28 cellular contexts compared by ENCODE assay signal in the genomic region with DNA sequence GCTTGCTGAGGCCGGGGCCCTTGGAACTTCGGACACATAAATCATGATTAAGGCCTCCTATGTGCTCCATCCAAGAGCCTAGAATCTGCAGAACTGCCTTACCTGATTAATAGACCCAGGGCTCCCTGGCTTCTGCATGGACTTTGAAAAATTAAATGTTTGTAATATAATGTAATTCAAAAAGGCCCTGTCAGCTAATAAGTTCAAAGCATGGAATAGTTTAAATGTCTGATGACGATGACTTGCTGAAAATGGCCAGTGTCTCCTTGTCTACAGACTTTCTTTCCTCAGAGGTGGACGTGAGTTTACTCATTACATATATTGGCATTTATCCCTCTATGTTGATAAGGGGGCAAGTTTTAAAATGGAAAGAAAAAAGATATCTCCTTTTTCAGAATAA.
"Had no signal": no experiment of that assay in that cellular context is flagged by ENCODE, and none has a peak within 500 bp of the region (broad histone marks: within the 10 kb centered on the region; RNA-seq: fewer than 3 reads in every experiment).

No MANE protein-coding gene starts in this region.

- H2AFZ ChIP-seq: neural progenitor cell, parathyroid adenoma had no signal

- H3K27ac ChIP-seq: neural progenitor cell, ovary, parathyroid adenoma, psoas muscle, skin epidermis, spleen, thoracic aorta, thyroid gland, tibial nerve, upper lobe of left lung, vagina had no signal

- DNase-seq: natural killer cell; occipital lobe; ovary; posterior cingulate gyrus; psoas muscle; right cardiac atrium; spleen; stimulated activated CD4-positive, alpha-beta T cell treated with anti-CD3 and anti-CD28 coated beads, Interleukin-12 subunit alpha, Interleukin-12 subunit beta, amount 100 ng/mL, for 4 hours; stimulated activated CD4-positive, alpha-beta T cell treated with anti-CD3 and anti-CD28 coated beads, Interleukin-1b, Interleukin-23, amount 100 ng/mL, for 48 hours; stimulated activated CD4-positive, alpha-beta T cell treated with anti-CD3 and anti-CD28 coated beads, Interleukin-4, amount 100 ng/mL, for 1 hour; stimulated activated CD4-positive, alpha-beta T cell treated with anti-CD3 and anti-CD28 coated beads, Interleukin-4, amount 100 ng/mL, for 4 hours; stimulated activated CD8-positive, alpha-beta memory T cell treated with anti-CD3 and anti-CD28 coated beads, Interleukin-4, amount 100 ng/mL, for 48 hours; stimulated activated naive CD4-positive, alpha-beta T cell; stimulated activated naive CD8-positive, alpha-beta T cell treated with anti-CD3 and anti-CD28 coated beads, Interleukin-15, amount 100 ng/mL, for 72 hours; stimulated activated naive CD8-positive, alpha-beta T cell treated with anti-CD3 and anti-CD28 coated beads, Interleukin-15, Interleukin-2, amounts not matched to agents 100 U/mL and 50 U/mL, for 24 hours; thyroid gland; trophoblast cell; upper lobe of left lung had no signal

- H3K4me2 ChIP-seq: neural progenitor cell, smooth muscle cell had no signal

- H3K9me3 ChIP-seq: ovary, psoas muscle, spleen, thoracic aorta, tibial nerve, upper lobe of left lung, vagina had no signal

- H3K9ac ChIP-seq: neural progenitor cell, parathyroid adenoma had no signal

- ATAC-seq: natural killer cell; psoas muscle; right cardiac atrium; sciatic nerve; stimulated activated memory B cell treated with anti-CD40 and anti-IgM and Interleukin-4, amounts not matched to agents 10 μg/mL and 1 μg/mL and 100 μg/mL, for 72 hours; stimulated activated naive CD8-positive, alpha-beta T cell treated with anti-CD3 and anti-CD28 coated beads, Interleukin-15, amount 100 ng/mL, for 72 hours; stimulated activated naive CD8-positive, alpha-beta T cell treated with anti-CD3 and anti-CD28 coated beads, Interleukin-15, Interleukin-2, amounts not matched to agents 100 U/mL and 50 U/mL, for 24 hours had no signal

- H3K36me3 ChIP-seq: neural progenitor cell, ovary had no signal

- H3K4me1 ChIP-seq: parathyroid adenoma, psoas muscle, spleen, thyroid gland, tibial nerve, upper lobe of left lung, vagina had no signal

- H3K4me3 ChIP-seq: neural progenitor cell, ovary, psoas muscle, skin epidermis, smooth muscle cell, spleen, thoracic aorta, thyroid gland, tibial nerve, upper lobe of left lung, vagina had no signal

- H3K27me3 ChIP-seq: neural progenitor cell, ovary, spleen, thyroid gland, tibial nerve, upper lobe of left lung, vagina had no signal

- FAIRE-seq: urothelium cell line had no signal
